ENCODE assay signal across 9 cellular contexts in the genomic region with DNA sequence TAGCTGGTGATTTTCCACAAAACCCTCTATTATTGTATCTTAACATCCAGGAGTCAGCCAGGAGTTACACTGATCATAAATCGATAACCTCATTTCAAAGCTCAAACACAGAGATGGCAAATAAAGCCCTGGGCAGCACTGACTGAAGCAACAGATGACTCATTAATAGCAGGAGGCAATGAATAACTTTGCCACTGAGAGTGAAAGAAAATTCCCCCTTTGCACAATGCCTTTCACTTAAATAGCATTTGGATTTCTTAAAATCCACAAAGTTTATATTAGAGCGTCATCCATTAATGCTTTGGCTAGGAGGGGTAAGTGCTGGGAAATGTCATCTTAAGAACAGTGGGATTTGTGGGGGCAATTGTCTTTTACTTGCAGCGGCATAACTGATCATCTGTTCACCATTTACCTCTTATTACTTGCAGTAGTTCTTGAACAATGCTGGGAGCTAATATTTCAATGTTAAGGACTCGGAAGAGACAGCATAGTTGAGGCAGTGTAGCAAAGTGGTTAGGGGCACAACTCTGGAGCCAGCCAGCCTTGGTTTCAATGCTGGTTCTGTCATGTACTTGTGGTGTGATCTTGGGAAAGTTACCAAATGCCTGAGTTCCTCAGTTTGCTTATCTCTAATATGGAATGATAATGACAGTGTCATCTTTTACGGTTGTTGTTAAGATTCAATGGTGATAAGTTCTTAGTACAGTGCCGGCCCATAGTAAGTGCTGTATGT.
DNase-seq lines count a peak whose midpoint lies in the region; ATAC-seq, FAIRE-seq and TF ChIP-seq lines count a peak whose summit lies in the region.
"Had no signal": no experiment of that assay in that cellular context is flagged by ENCODE, and none has a peak within 500 bp of the region (broad histone marks: within the 10 kb centered on the region; RNA-seq: fewer than 3 reads in every experiment).

No MANE protein-coding gene starts in this region.

- no peaks in the 10 kb centered on the region for H3F3A ChIP-seq in GM23338 (replicated peaks; ENCODE audit: low read depth)

- H3K9me2 ChIP-seq in GM23338 (ENCODE audit: insufficient read depth): no peaks in the 10 kb centered on the region

- no peak overlapping the region for H3K4me3 ChIP-seq in small intestine (ENCODE audit: low read depth in 1 of 2, low read length in 2 of 2)
- no peak overlapping the region for H3K4me3 ChIP-seq in GM23338
- no peak overlapping the region for H3K4me3 ChIP-seq in H7 (ENCODE audit: insufficient read depth, low read depth, low read length)

- H2AFZ ChIP-seq in GM23338: no peak overlapping the region

- no peak overlapping the region for H3K27ac Mint-ChIP-seq in GM23338

- peaks cover 9% of the 10 kb centered on the region for H3K4me1 Mint-ChIP-seq in GM23338

- no peaks in the 10 kb centered on the region for H3K9me3 ChIP-seq in small intestine (ENCODE audit: control insufficient read depth, low read depth)

- H3K79me2 ChIP-seq in GM23338 (replicated peaks; ENCODE audit: insufficient read depth): no peaks in the 10 kb centered on the region

- no peak overlapping the region for H3K4me3 Mint-ChIP-seq in GM23338

- ATAC-seq in GM19025 (IDR thresholded peaks at IDR 0.05; ENCODE audit: low read depth, unreplicated experiment): peak; percentile 73
- peak; percentile 72 for ATAC-seq in esophagus mucosa
- ATAC-seq in GM23338: no peak

- DNase-seq in HT1080 (ENCODE audit: low read depth): peak; percentile 62
- DNase-seq in small intestine: peak; percentile 88
- DNase-seq in GM23338 (ENCODE audit: low spot score): no peak
- no peak for DNase-seq in H7
- DNase-seq in ecto neural progenitor cell (ENCODE audit: low spot score): no peak
- DNase-seq in GM19238 (ENCODE audit: insufficient read length, low spot score): no peak
- DNase-seq: NCI-H2029 had no signal

- H3K27me3 Mint-ChIP-seq in GM23338 (ENCODE audit: insufficient read depth, low read depth, poor library complexity): peaks cover 3% of the 10 kb centered on the region

- WGBS in small intestine, 3 donors: 19 to 50% (median 38%) methylated on average over 6 of the region's 6 CpGs

- H3K27ac ChIP-seq in small intestine (ENCODE audit: low read depth in 1 of 2, low read length in 1 of 2) (peak overlapping the region; percentile 63 to 68), GM23338 (ENCODE audit: low read depth) (no peak overlapping the region)

- no peak overlapping the region for H3K4me2 ChIP-seq in GM23338

- H3K27me3 ChIP-seq in small intestine (ENCODE audit: control insufficient read depth in 2 of 2, insufficient read depth in 2 of 2, low read length in 2 of 2) (no peaks in the 10 kb centered on the region), GM23338 (ENCODE audit: insufficient read depth) (no peaks in the 10 kb centered on the region), H7 (ENCODE audit: control insufficient read depth, insufficient read depth, low read length) (no peaks in the 10 kb centered on the region)

- no peaks in the 10 kb centered on the region for H3K9me3 Mint-ChIP-seq in GM23338

- H3K36me3 ChIP-seq in small intestine (ENCODE audit: control insufficient read depth in 2 of 2, insufficient read depth in 2 of 2, low read length in 2 of 2) (no peaks in the 10 kb centered on the region), GM23338 (ENCODE audit: insufficient read depth) (no peaks in the 10 kb centered on the region), H7 (replicated peaks; ENCODE audit: control insufficient read depth, insufficient read depth, low read length) (no peaks in the 10 kb centered on the region)

- H4K20me1 ChIP-seq in GM23338 (replicated peaks; ENCODE audit: insufficient read depth): no peaks in the 10 kb centered on the region

- no peaks in the 10 kb centered on the region for H3K36me3 Mint-ChIP-seq in GM23338 (ENCODE audit: low read depth)

- H3K4me1 ChIP-seq in small intestine (ENCODE audit: control insufficient read depth in 2 of 2, insufficient read depth in 1 of 2, low read depth in 1 of 2, low read length in 1 of 2) (peaks cover 5 to 10% of the 10 kb centered on the region in 2 donors), GM23338 (ENCODE audit: insufficient read depth) (peaks cover 6% of the 10 kb centered on the region; the same call in 1 of the 2 replicates)

- FAIRE-seq in small intestine (lab: Jason Lieb, UNC): no peak

- no peak for TF ChIP-seq CTCF in GM23338 (conservative IDR thresholded peaks at IDR 0.05; ENCODE audit: low read depth in 2 of 2)

TF ChIP-seq in GM23338, 12 proteins besides CTCF, POLR2A, EP300 and RAD21 (continues in another document):
- TF ChIP-seq, protein P1, sequence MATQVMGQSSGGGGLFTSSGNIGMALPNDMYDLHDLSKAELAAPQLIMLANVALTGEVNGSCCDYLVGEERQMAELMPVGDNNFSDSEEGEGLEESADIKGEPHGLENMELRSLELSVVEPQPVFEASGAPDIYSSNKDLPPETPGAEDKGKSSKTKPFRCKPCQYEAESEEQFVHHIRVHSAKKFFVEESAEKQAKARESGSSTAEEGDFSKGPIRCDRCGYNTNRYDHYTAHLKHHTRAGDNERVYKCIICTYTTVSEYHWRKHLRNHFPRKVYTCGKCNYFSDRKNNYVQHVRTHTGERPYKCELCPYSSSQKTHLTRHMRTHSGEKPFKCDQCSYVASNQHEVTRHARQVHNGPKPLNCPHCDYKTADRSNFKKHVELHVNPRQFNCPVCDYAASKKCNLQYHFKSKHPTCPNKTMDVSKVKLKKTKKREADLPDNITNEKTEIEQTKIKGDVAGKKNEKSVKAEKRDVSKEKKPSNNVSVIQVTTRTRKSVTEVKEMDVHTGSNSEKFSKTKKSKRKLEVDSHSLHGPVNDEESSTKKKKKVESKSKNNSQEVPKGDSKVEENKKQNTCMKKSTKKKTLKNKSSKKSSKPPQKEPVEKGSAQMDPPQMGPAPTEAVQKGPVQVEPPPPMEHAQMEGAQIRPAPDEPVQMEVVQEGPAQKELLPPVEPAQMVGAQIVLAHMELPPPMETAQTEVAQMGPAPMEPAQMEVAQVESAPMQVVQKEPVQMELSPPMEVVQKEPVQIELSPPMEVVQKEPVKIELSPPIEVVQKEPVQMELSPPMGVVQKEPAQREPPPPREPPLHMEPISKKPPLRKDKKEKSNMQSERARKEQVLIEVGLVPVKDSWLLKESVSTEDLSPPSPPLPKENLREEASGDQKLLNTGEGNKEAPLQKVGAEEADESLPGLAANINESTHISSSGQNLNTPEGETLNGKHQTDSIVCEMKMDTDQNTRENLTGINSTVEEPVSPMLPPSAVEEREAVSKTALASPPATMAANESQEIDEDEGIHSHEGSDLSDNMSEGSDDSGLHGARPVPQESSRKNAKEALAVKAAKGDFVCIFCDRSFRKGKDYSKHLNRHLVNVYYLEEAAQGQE (IDR thresholded peaks at IDR 0.05; ENCODE audit: unreplicated experiment): no peak
- no peak for TF ChIP-seq NANOG (IDR thresholded peaks at IDR 0.05; ENCODE audit: borderline replicate concordance)
- TF ChIP-seq, protein P2, sequence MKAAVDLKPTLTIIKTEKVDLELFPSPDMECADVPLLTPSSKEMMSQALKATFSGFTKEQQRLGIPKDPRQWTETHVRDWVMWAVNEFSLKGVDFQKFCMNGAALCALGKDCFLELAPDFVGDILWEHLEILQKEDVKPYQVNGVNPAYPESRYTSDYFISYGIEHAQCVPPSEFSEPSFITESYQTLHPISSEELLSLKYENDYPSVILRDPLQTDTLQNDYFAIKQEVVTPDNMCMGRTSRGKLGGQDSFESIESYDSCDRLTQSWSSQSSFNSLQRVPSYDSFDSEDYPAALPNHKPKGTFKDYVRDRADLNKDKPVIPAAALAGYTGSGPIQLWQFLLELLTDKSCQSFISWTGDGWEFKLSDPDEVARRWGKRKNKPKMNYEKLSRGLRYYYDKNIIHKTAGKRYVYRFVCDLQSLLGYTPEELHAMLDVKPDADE (IDR thresholded peaks at IDR 0.05): no peak
- TF ChIP-seq ZNF331 (CRISPR knock-in tag; IDR thresholded peaks at IDR 0.05; ENCODE audit: low read depth): no peak
- no peak for TF ChIP-seq EZH2phosphoT487 (IDR thresholded peaks at IDR 0.05; ENCODE audit: unreplicated experiment)
- TF ChIP-seq ZNF114 (CRISPR knock-in tag; IDR thresholded peaks at IDR 0.05): no peak
- no peak for TF ChIP-seq STAT1 (IDR thresholded peaks at IDR 0.05; ENCODE audit: unreplicated experiment)
- TF ChIP-seq EZH2 (IDR thresholded peaks at IDR 0.05; ENCODE audit: low read depth, unreplicated experiment): no peak
- TF ChIP-seq CREB1 (CRISPR knock-in tag; IDR thresholded peaks at IDR 0.05; ENCODE audit: low read depth): no peak
- no peak for TF ChIP-seq POLR2AphosphoS5 (IDR thresholded peaks at IDR 0.05; ENCODE audit: low read depth)
- TF ChIP-seq JUNB (IDR thresholded peaks at IDR 0.05; ENCODE audit: unreplicated experiment): no peak

Comparison
In these comparisons a context has a peak if more than half of its experiments do, and no peak if none do; other contexts are left out.
1. DNase-seq: peak in HT1080 (single experiment) and small intestine (single experiment); none in GM23338 (single experiment), H7 (single experiment), ecto neural progenitor cell (single experiment) and GM19238 (single experiment).